Comparison of ENCODE assay signal across 24 cellular contexts in genomic region chr12:59119676-59120075, GRCh38.
DNase-seq lines count a peak whose midpoint lies in the region.
"Had no signal": no experiment of that assay in that cellular context is flagged by ENCODE, and none has a peak within 500 bp of the region (broad histone marks: within the 10 kb centered on the region; RNA-seq: fewer than 3 reads in every experiment).

No MANE protein-coding gene starts in this region.

- no peak overlapping the region for H2BK120ac ChIP-seq in trophoblast cell (ENCODE audit: insufficient read depth, low read length, poor library complexity)

- no peaks in the 10 kb centered on the region for H3K9me3 ChIP-seq in adipocyte (ENCODE audit: control insufficient read depth, low read length)
- H3K9me3 ChIP-seq in trophoblast cell (ENCODE audit: insufficient read depth, low read depth, low read length) = no peaks in the 10 kb centered on the region
- H3K9me3 ChIP-seq: Caco-2, gastrocnemius medialis had no signal

- H2AFZ ChIP-seq in trophoblast cell (ENCODE audit: insufficient read depth, low read length, poor library complexity) = no peak overlapping the region

- no peak overlapping the region for H3K27ac ChIP-seq in trophoblast cell (ENCODE audit: low read depth, low read length)
- H3K27ac ChIP-seq: C4-2B, dorsolateral prefrontal cortex, gastrocnemius medialis, SK-N-MC had no signal

- H3K36me3 ChIP-seq in adipocyte (ENCODE audit: control insufficient read depth, insufficient read depth, low read length, severe bottlenecking) (no peaks in the 10 kb centered on the region), trophoblast cell (ENCODE audit: control insufficient read depth in 1 of 2, insufficient read depth in 2 of 2, low read length in 2 of 2) (no peaks in the 10 kb centered on the region)
- H3K36me3 ChIP-seq: gastrocnemius medialis had no signal

- H3K23ac ChIP-seq in trophoblast cell (ENCODE audit: low read length) = no peak overlapping the region

- H3K14ac ChIP-seq in trophoblast cell (ENCODE audit: low read length) = no peak overlapping the region

- no peak overlapping the region for H3K4me3 ChIP-seq in adipocyte (ENCODE audit: low read length)
- H3K4me3 ChIP-seq in trophoblast cell (ENCODE audit: low read depth, low read length) = no peak overlapping the region
- H3K4me3 ChIP-seq: dorsolateral prefrontal cortex, gastrocnemius medialis, GM12878, SK-N-MC had no signal

- peak; percentile 46 for DNase-seq in HCEC 1CT
- DNase-seq in adipocyte (ENCODE audit: low read depth) = peak; percentile 54
- peak; percentile 27 for DNase-seq in fibroblast of gingiva (ENCODE audit: low read depth)
- DNase-seq in trophoblast cell = peak; percentile 6 to 47
- no peak for DNase-seq in NOMO-1 treated with DMSO at 0.1 percent for 48 hours (lab: John Stamatoyannopoulos, UW; ENCODE audit: unreplicated experiment)
- DNase-seq in activated T-cell treated with anti-CD3 and anti-CD28 coated beads, Interleukin-2, amount 50 U/mL, for 48 hours = no peak
- DNase-seq in DMS 273 (lab: John Stamatoyannopoulos, UW; ENCODE audit: unreplicated experiment) = no peak
- DNase-seq in SW480 (ENCODE audit: low spot score) = no peak
- DNase-seq: activated CD4-positive, alpha-beta memory T cell treated with anti-CD3 and anti-CD28 coated beads, Interleukin-2, amount 10 ng/mL, durations not matched to agents 7 days and 5 days; activated CD4-positive, alpha-beta T cell treated with anti-CD3 and anti-CD28 coated beads for 1 hour; Caco-2; cerebellar nuclear complex; dorsolateral prefrontal cortex; gastrocnemius medialis; Karpas-422; left colon; NCI-H1092; NCI-H1694 treated with DMSO at 0.1 percent for 48 hours; NCI-H2171; NCI-H524; stimulated activated naive CD4-positive, alpha-beta T cell treated with Interleukin-2 at 50 U/mL for 16 hours had no signal

- no CpG with 5 or more reads among the region's 2 CpGs for WGBS in trophoblast cell (ENCODE audit: extremely low coverage, insufficient coverage, insufficient read length)

- H3K4me1 ChIP-seq in adipocyte (ENCODE audit: control insufficient read depth, insufficient read depth, low read length) (peaks cover 37% of the 10 kb centered on the region), trophoblast cell (ENCODE audit: control insufficient read depth in 1 of 2, insufficient read depth in 2 of 2, low read length in 2 of 2) (peaks cover 3 to 4% of the 10 kb centered on the region in 2 experiments)
- H3K4me1 ChIP-seq: Caco-2, gastrocnemius medialis had no signal

- H3K4ac ChIP-seq in trophoblast cell (ENCODE audit: low read depth, low read length) = no peak overlapping the region

- H4K91ac ChIP-seq in trophoblast cell (ENCODE audit: low read depth, low read length) = no peak overlapping the region

- no peak overlapping the region for H2BK12ac ChIP-seq in trophoblast cell (ENCODE audit: low read length)

- no peaks in the 10 kb centered on the region for H3K79me2 ChIP-seq in trophoblast cell (ENCODE audit: control insufficient read depth, insufficient read depth, low read length, poor library complexity)

- no peak overlapping the region for H2AK5ac ChIP-seq in trophoblast cell (ENCODE audit: low read length)

- no peak overlapping the region for H3K4me2 ChIP-seq in trophoblast cell (ENCODE audit: low read length)

- no peak overlapping the region for H2BK5ac ChIP-seq in trophoblast cell (ENCODE audit: low read depth, low read length, poor library complexity)

- no peak overlapping the region for H3K9ac ChIP-seq in adipocyte (ENCODE audit: low read length)
- H3K9ac ChIP-seq in trophoblast cell (ENCODE audit: low read length) = no peak overlapping the region

- H3K79me1 ChIP-seq in trophoblast cell (ENCODE audit: low read length) = no peaks in the 10 kb centered on the region

- no peak overlapping the region for H4K8ac ChIP-seq in trophoblast cell (ENCODE audit: low read depth, low read length)

- no peak overlapping the region for H4K12ac ChIP-seq in trophoblast cell (ENCODE audit: low read depth, low read length)

- no peak overlapping the region for H3K18ac ChIP-seq in trophoblast cell (ENCODE audit: low read length)

- no peaks in the 10 kb centered on the region for H3K27me3 ChIP-seq in adipocyte (replicated peaks; ENCODE audit: control insufficient read depth, insufficient read depth, low read length)
- H3K27me3 ChIP-seq in trophoblast cell (ENCODE audit: insufficient read depth, low read length) = no peaks in the 10 kb centered on the region
- H3K27me3 ChIP-seq: dorsolateral prefrontal cortex, gastrocnemius medialis had no signal

Comparison
In these comparisons a context has a peak if more than half of its experiments do, and no peak if none do; other contexts are left out.
1. DNase-seq: peak in HCEC 1CT (single experiment), adipocyte (single experiment), fibroblast of gingiva (single experiment) and trophoblast cell (2 of 2); none in NOMO-1 treated with DMSO at 0.1 percent for 48 hours (single experiment), activated T-cell treated with anti-CD3 and anti-CD28 coated beads, Interleukin-2, amount 50 U/mL, for 48 hours (0 of 2), DMS 273 (single experiment) and SW480 (single experiment).